ENCODE assay signal across 8 cellular contexts in the genomic region with DNA sequence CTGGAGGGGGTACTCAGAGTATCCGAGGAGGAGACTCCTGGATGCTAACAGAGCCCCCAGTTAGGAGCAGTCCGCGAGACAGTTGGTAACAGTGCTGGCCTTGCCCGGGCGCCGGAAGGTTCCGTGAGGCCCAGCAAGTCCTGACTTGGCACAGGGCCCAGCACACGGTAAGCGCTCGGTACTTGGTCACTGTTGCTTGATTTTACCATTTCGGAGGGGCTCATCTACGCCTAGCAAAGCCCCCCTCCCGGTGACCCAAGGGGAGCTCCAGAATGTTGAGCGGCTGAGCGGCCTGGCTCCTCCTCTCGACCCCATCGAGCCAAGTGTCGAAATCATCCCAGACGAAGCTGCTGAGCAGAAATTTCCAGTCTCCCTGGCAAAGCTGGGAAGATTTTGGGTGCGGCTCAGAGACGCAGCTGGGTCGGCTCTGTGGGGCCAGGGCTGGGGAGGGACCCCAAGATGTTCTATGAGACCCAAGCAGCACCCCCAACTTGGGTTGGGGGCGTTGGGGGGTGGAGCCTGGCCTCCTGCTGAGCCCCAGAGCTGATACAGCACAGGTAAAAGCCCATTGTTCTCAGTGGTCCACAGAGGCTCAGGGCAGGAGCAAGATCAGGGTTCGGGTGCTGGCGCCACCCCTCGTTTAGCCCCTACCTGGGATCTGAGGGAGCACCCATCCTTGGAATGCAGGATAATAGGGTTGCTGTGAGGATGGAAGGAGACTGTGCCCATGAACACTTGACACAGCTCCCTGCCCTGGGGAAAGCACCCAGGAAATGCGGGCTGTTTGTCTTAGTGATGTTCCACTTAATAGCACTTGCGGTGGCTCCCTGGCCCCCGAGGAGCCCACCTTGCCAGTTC.
A peak's percentile ranks its signal among the peaks of the same experiment; 100 is the strongest.
DNase-seq lines count a peak whose midpoint lies in the region; TF ChIP-seq lines count a peak whose summit lies in the region.

No MANE protein-coding gene starts in this region.

- H3K9me3 ChIP-seq in esophagus muscularis mucosa (no peaks in the 10 kb centered on the region), mucosa of stomach (ENCODE audit: control insufficient read depth, low read length) (no peaks in the 10 kb centered on the region)

- H3K36me3 ChIP-seq in esophagus muscularis mucosa (no peaks in the 10 kb centered on the region), mucosa of stomach (ENCODE audit: control insufficient read depth, insufficient read depth, low read length) (no peaks in the 10 kb centered on the region)

- H3K4me3 ChIP-seq in esophagus muscularis mucosa, result peak overlapping the region; percentile 61 to 77 (median 66)
- peak overlapping the region; percentile 40 for H3K4me3 ChIP-seq in mucosa of stomach (ENCODE audit: low read length)

- 7% methylated on average over 12 of the region's 29 CpGs for WGBS in esophagus muscularis mucosa

- POLR2A ChIA-PET in activated CD4-positive, alpha-beta memory T cell treated with anti-CD3 and anti-CD28 coated beads, Interleukin-2, amount 10 ng/mL, durations not matched to agents 7 days and 5 days (lab: Charles Lee), result interaction anchor here (1.0 to 2.6 kb wide), 3 partner anchors 13 to 306 kb away, joined by 3 to 14 read pairs (median 4); a partner anchor contains a TSS

- H3K27me3 ChIP-seq in esophagus muscularis mucosa (no peaks in the 10 kb centered on the region), mucosa of stomach (ENCODE audit: control insufficient read depth, insufficient read depth, low read length) (no peaks in the 10 kb centered on the region)

- peaks cover under 1 to 9% (median 2%) of the 10 kb centered on the region in 3 donors for H3K4me1 Mint-ChIP-seq in IgD-negative memory B cell
- H3K4me1 Mint-ChIP-seq in activated CD4-positive, alpha-beta memory T cell treated with anti-CD3 and anti-CD28 coated beads, Interleukin-2, amount 10 ng/mL, durations not matched to agents 7 days and 5 days, result peaks cover 41% of the 10 kb centered on the region

- peak overlapping the region in 3 of 4 donors; percentile 17 to 81 (median 17) for H3K4me3 Mint-ChIP-seq in IgD-negative memory B cell
- peak overlapping the region; percentile 10 for H3K4me3 Mint-ChIP-seq in activated CD4-positive, alpha-beta memory T cell treated with anti-CD3 and anti-CD28 coated beads, Interleukin-2, amount 10 ng/mL, durations not matched to agents 7 days and 5 days

- peaks cover 69 to 98% (median 88%) of the 10 kb centered on the region in 4 donors for H3K4me1 ChIP-seq in esophagus muscularis mucosa
- peaks cover 74% of the 10 kb centered on the region for H3K4me1 ChIP-seq in mucosa of stomach (ENCODE audit: control insufficient read depth, insufficient read depth, low read length)

- H3K27me3 Mint-ChIP-seq in IgD-negative memory B cell, result peaks cover 41% of the 10 kb centered on the region
- peaks cover 26% of the 10 kb centered on the region for H3K27me3 Mint-ChIP-seq in activated CD4-positive, alpha-beta memory T cell treated with anti-CD3 and anti-CD28 coated beads, Interleukin-2, amount 10 ng/mL, durations not matched to agents 7 days and 5 days

- CTCF ChIA-PET in activated CD4-positive, alpha-beta memory T cell treated with anti-CD3 and anti-CD28 coated beads, Interleukin-2, amount 10 ng/mL, durations not matched to agents 7 days and 5 days (lab: Charles Lee), result interaction anchor here (1.2 kb wide), 1 partner anchor 341 kb away, joined by 3 read pairs; no protein-coding TSS in a partner anchor

- no peaks in the 10 kb centered on the region for H3K36me3 Mint-ChIP-seq in IgD-negative memory B cell
- H3K36me3 Mint-ChIP-seq in activated CD4-positive, alpha-beta memory T cell treated with anti-CD3 and anti-CD28 coated beads, Interleukin-2, amount 10 ng/mL, durations not matched to agents 7 days and 5 days (ENCODE audit: low read depth), result no peaks in the 10 kb centered on the region

- intact Hi-C loops in esophagus muscularis mucosa (cut with DNase I), result loop anchor here (2.0 to 5.0 kb wide), 2 partner anchors 124 to 343 kb away; no protein-coding TSS in a partner anchor

- H3K9me3 Mint-ChIP-seq in IgD-negative memory B cell, result no peaks in the 10 kb centered on the region
- H3K9me3 Mint-ChIP-seq in activated CD4-positive, alpha-beta memory T cell treated with anti-CD3 and anti-CD28 coated beads, Interleukin-2, amount 10 ng/mL, durations not matched to agents 7 days and 5 days, result no peaks in the 10 kb centered on the region

- TF ChIP-seq EP300 in esophagus muscularis mucosa (IDR thresholded peaks at IDR 0.05), result no peak

- peak overlapping the region; percentile 90 for H3K9ac ChIP-seq in mucosa of stomach (ENCODE audit: low read length)

- no peak for TF ChIP-seq CTCF in esophagus muscularis mucosa (IDR thresholded peaks at IDR 0.05)

- TF ChIP-seq POLR2A in esophagus muscularis mucosa (IDR thresholded peaks at IDR 0.05; ENCODE audit: low read depth), result no peak

- DNase-seq in C1 segment of cervical spinal cord (lab: John Stamatoyannopoulos, UW), result peak in 12 of 14 donors; percentile 65 to 89 (median 77)
- no peak for DNase-seq in activated CD4-positive, alpha-beta memory T cell treated with anti-CD3 and anti-CD28 coated beads, Interleukin-2, amount 10 ng/mL, durations not matched to agents 7 days and 5 days
- DNase-seq in esophagus muscularis mucosa (ENCODE audit: extremely low spot score), result peak; percentile 97
- DNase-seq in ureter (ENCODE audit: low spot score), result peak; percentile 92
- no peak for DNase-seq in NCI-H2107 (lab: John Stamatoyannopoulos, UW)
- no peak for DNase-seq in activated gamma-delta T cell treated with Interleukin-2 at 50 U/mL for 16 hours

- H3K27ac Mint-ChIP-seq in IgD-negative memory B cell, result peak overlapping the region in 1 of 3 donors; percentile 63
- no peak overlapping the region for H3K27ac Mint-ChIP-seq in activated CD4-positive, alpha-beta memory T cell treated with anti-CD3 and anti-CD28 coated beads, Interleukin-2, amount 10 ng/mL, durations not matched to agents 7 days and 5 days

- peak overlapping the region; percentile 97 to 100 (median 98) for H3K27ac ChIP-seq in esophagus muscularis mucosa (replicated peaks in 1 of 4)

Comparison
In these comparisons a context has a peak if more than half of its experiments do, and no peak if none do; other contexts are left out.
1. DNase-seq: peak in C1 segment of cervical spinal cord (12 of 14), esophagus muscularis mucosa (single experiment) and ureter (single experiment); none in activated CD4-positive, alpha-beta memory T cell treated with anti-CD3 and anti-CD28 coated beads, Interleukin-2, amount 10 ng/mL, durations not matched to agents 7 days and 5 days (single experiment), NCI-H2107 (single experiment) and activated gamma-delta T cell treated with Interleukin-2 at 50 U/mL for 16 hours (single experiment).